18 cellular contexts compared by ENCODE assay signal in the genomic region with DNA sequence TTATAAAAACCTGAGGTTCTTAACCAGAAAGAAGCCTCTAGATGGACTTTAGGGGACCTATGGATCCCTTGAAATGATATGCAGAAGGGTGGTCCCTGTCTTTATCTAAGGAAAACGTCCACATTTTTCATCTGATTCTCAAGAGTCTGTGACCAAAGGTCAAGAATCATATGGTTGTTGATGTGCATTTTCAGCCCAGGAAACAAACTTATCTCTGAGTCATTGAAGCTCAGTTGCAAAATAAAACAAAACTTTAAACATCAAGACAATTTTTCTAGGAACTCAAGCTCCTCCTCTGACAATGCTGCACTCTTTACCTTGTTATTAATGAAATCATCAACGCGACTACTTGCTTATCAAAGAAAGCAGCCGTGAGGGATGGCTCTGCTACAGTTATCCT.
"Had no signal": no experiment of that assay in that cellular context is flagged by ENCODE, and none has a peak within 500 bp of the region (broad histone marks: within the 10 kb centered on the region; RNA-seq: fewer than 3 reads in every experiment).

No MANE protein-coding gene starts in this region.

- H3K4me3 ChIP-seq: colonic mucosa, gastrocnemius medialis, heart right ventricle, ovary, spleen, stomach, testis, upper lobe of left lung had no signal

- H3K9me3 ChIP-seq: colonic mucosa, gastrocnemius medialis, heart right ventricle, ovary, spleen, stomach, testis, upper lobe of left lung had no signal

- H3K27ac ChIP-seq: colonic mucosa, gastrocnemius medialis, heart right ventricle, ovary, spleen, stomach, testis, upper lobe of left lung had no signal

- ATAC-seq: activated CD4-positive, CD25-positive, alpha-beta regulatory T cell treated with anti-CD3 and anti-CD28 coated beads, Interleukin-2, amount 50 U/mL, for 24 hours; activated naive CD8-positive, alpha-beta T cell treated with anti-CD3 and anti-CD28 coated beads, Interleukin-2, amount 50 U/mL, for 24 hours; esophagus mucosa; gastrocnemius medialis; heart right ventricle; sciatic nerve had no signal

- H3K36me3 ChIP-seq: colonic mucosa, gastrocnemius medialis, heart right ventricle, ovary, spleen, stomach, upper lobe of left lung had no signal

- FAIRE-seq: astrocyte, endometrium had no signal

- H3K4me1 ChIP-seq: colonic mucosa, gastrocnemius medialis, spleen, upper lobe of left lung had no signal

- DNase-seq: activated naive CD4-positive, alpha-beta T cell treated with anti-CD3 and anti-CD28 coated beads for 36 hours; activated naive CD8-positive, alpha-beta T cell treated with anti-CD3 and anti-CD28 coated beads, Interleukin-2, amount 50 U/mL, for 24 hours; colonic mucosa; gastrocnemius medialis; heart right ventricle; left cardiac atrium; mammary epithelial cell; naive B cell; ovary; spleen; stomach; testis; upper lobe of left lung had no signal

- H3K27me3 ChIP-seq: colonic mucosa, gastrocnemius medialis, ovary, stomach, testis, upper lobe of left lung had no signal
